In the genomic region with DNA sequence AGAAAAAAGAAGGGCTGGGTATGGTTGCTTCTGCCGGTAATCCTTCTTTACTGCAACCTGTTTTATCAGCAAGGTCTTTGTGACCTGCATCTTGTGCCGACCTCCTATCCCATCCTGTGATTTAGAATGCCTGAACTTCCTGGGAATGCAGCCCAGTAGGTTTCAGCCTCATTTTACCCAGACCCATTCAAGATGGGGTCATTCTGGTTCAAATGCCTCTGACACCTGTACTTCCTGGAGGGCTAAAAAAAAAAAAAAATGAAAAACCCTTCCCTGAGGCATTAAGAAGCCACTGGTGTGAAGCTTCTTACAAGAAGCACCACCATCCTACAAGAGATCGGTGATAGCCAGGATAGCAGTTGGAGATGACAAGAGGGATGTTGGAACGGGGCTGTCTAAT, we compare ENCODE assay signal across 9 cellular contexts. TPM values are rescaled to one million over a fixed set of nuclear protein-coding genes. Genes with fewer than 3 reads are reported as not detected.
"Had no signal": no experiment of that assay in that cellular context is flagged by ENCODE, and none has a peak within 500 bp of the region (broad histone marks: within the 10 kb centered on the region; RNA-seq: fewer than 3 reads in every experiment).

No MANE protein-coding gene starts in this region.

- DNase-seq: GM23248, H7, KG1 had no signal

- FAIRE-seq: HepG2 had no signal

- H2AFZ ChIP-seq: GM23248 had no signal

- H3K36me3 ChIP-seq: HAP-1 had no signal

- ATAC-seq: HepG2 had no signal

- H3K4me3 Mint-ChIP-seq: IgD-negative memory B cell had no signal

- H3K4me3 ChIP-seq: GM23248, HAP-1 had no signal

- H3K27ac Mint-ChIP-seq: IgD-negative memory B cell had no signal

- H3K9me3 ChIP-seq: HAP-1 had no signal

- H3K9ac ChIP-seq: GM23248 had no signal

- H3K27ac ChIP-seq: GM23248, HL-60 had no signal

RNA-seq across cellular contexts. Expression of a gene that starts 54.6 kb away (rescaled TPM):
- total RNA-seq: GM23248, H4, H7, HT1080 had no signal
- polyA plus RNA-seq: IgD-negative memory B cell had no signal
